In genomic region chr9:92965759-92966517, GRCh38 we compare ENCODE assay signal across 10 cellular contexts. TPM values are rescaled to one million over a fixed set of nuclear protein-coding genes. Genes with fewer than 3 reads are reported as not detected.
A peak's percentile ranks its signal among the peaks of the same experiment; 100 is the strongest.
DNase-seq lines count a peak whose midpoint lies in the region; ATAC-seq and TF ChIP-seq lines count a peak whose summit lies in the region.
"Had no signal": no experiment of that assay in that cellular context is flagged by ENCODE, and none has a peak within 500 bp of the region (broad histone marks: within the 10 kb centered on the region; RNA-seq: fewer than 3 reads in every experiment).

No MANE protein-coding gene starts in this region.

- BruUV-seq in A673 (replicated peaks; lab: Mats Ljungman, UMichigan), result no TSS peak

- H3K27ac Mint-ChIP-seq in activated naive CD4-positive, alpha-beta T cell treated with anti-CD3 and anti-CD28 coated beads, Interleukin-2, amount 10 ng/mL, durations not matched to agents 7 days and 5 days, result peak overlapping the region; percentile 99
- peak overlapping the region; percentile 100 for H3K27ac Mint-ChIP-seq in activated CD8-positive, alpha-beta T cell treated with anti-CD3 and anti-CD28 coated beads for 36 hours

- H2BK5ac ChIP-seq in mesendoderm (ENCODE audit: low read length), result no peak overlapping the region

- TF ChIP-seq POLR2A in upper lobe of left lung (IDR thresholded peaks at IDR 0.05), result no peak

- peaks cover 65% of the 10 kb centered on the region for H3K4me1 Mint-ChIP-seq in activated naive CD4-positive, alpha-beta T cell treated with anti-CD3 and anti-CD28 coated beads, Interleukin-2, amount 10 ng/mL, durations not matched to agents 7 days and 5 days
- H3K4me1 Mint-ChIP-seq in activated CD8-positive, alpha-beta T cell treated with anti-CD3 and anti-CD28 coated beads for 36 hours (ENCODE audit: low read depth), result peaks cover 61% of the 10 kb centered on the region

- POLR2A ChIA-PET in activated CD8-positive, alpha-beta T cell treated with anti-CD3 and anti-CD28 coated beads for 36 hours (lab: Charles Lee), result interaction anchor here (0.8 to 6.8 kb wide), 14 partner anchors 8 to 140 kb away, joined by 3 to 49 read pairs (median 5); partner anchors contain the start of gene FGD3
- POLR2A ChIA-PET in A673 (lab: Charles Lee; ENCODE audit: low non-redundant PET), result interaction anchor here (0.6 kb wide), 1 partner anchor 1032 kb away, joined by 3 read pairs; no protein-coding TSS in a partner anchor

- H3K4me3 ChIP-seq in mesendoderm (ENCODE audit: low read length) (no peak overlapping the region), upper lobe of left lung (peak overlapping the region in 3 of 4 donors; percentile 31 to 52 (median 50)), A673 (ENCODE audit: low read depth, low read length, poor library complexity, severe bottlenecking) (no peak overlapping the region)
- H3K4me3 ChIP-seq: hepatocyte had no signal

- no peak for DNase-seq in activated naive CD4-positive, alpha-beta T cell treated with anti-CD3 and anti-CD28 coated beads, Interleukin-2, amount 10 ng/mL, durations not matched to agents 7 days and 5 days
- no peak for DNase-seq in activated naive CD4-positive, alpha-beta T cell (lab: John Stamatoyannopoulos, UW)
- DNase-seq in activated CD8-positive, alpha-beta T cell treated with anti-CD3 and anti-CD28 coated beads for 36 hours, result no peak
- DNase-seq in mesendoderm (no peak), upper lobe of left lung (no peak), A673 (ENCODE audit: low spot score) (no peak)
- no peak for DNase-seq in effector CD4-positive, alpha-beta T cell
- DNase-seq: dorsolateral prefrontal cortex had no signal

- no peak overlapping the region for H4K5ac ChIP-seq in mesendoderm (ENCODE audit: low read length)

- no peak overlapping the region for H3K4ac ChIP-seq in mesendoderm (ENCODE audit: low read depth, low read length)

- H3K4me1 ChIP-seq in mesendoderm (ENCODE audit: control insufficient read depth, low read depth, low read length) (no peaks in the 10 kb centered on the region), upper lobe of left lung (peaks cover 23 to 49% (median 27%) of the 10 kb centered on the region in 4 donors), A673 (ENCODE audit: insufficient read depth, low read length, poor library complexity, severe bottlenecking) (no peaks in the 10 kb centered on the region)

- peaks cover 66% of the 10 kb centered on the region for H3K36me3 Mint-ChIP-seq in activated naive CD4-positive, alpha-beta T cell treated with anti-CD3 and anti-CD28 coated beads, Interleukin-2, amount 10 ng/mL, durations not matched to agents 7 days and 5 days
- H3K36me3 Mint-ChIP-seq in activated CD8-positive, alpha-beta T cell treated with anti-CD3 and anti-CD28 coated beads for 36 hours (ENCODE audit: low read depth), result peaks cover 58% of the 10 kb centered on the region

- no peak for ATAC-seq in activated CD8-positive, alpha-beta T cell treated with anti-CD3 and anti-CD28 coated beads for 36 hours
- ATAC-seq in upper lobe of left lung (ENCODE audit: low FRiP score in 2 of 2), result no peak
- ATAC-seq in HG03469 (IDR thresholded peaks at IDR 0.05; ENCODE audit: unreplicated experiment), result no peak

- no peak overlapping the region for H3K9ac ChIP-seq in mesendoderm (ENCODE audit: low read length)

- H3K27me3 ChIP-seq in mesendoderm (ENCODE audit: insufficient read depth, low read length, poor library complexity) (no peaks in the 10 kb centered on the region), upper lobe of left lung (no peaks in the 10 kb centered on the region), A673 (replicated peaks; ENCODE audit: insufficient read depth, low read depth, low read length, poor library complexity) (no peaks in the 10 kb centered on the region)
- H3K27me3 ChIP-seq: dorsolateral prefrontal cortex, hepatocyte had no signal

- no peak for TF ChIP-seq CTCF in activated CD8-positive, alpha-beta T cell treated with anti-CD3 and anti-CD28 coated beads for 36 hours (IDR thresholded peaks at IDR 0.05)
- TF ChIP-seq CTCF in upper lobe of left lung (IDR thresholded peaks at IDR 0.05) (no peak), A673 (conservative IDR thresholded peaks at IDR 0.05; ENCODE audit: low read depth, low read length) (no peak)

- H2AK5ac ChIP-seq in mesendoderm (ENCODE audit: low read length), result no peak overlapping the region

- CTCF ChIA-PET in activated naive CD4-positive, alpha-beta T cell treated with anti-CD3 and anti-CD28 coated beads, Interleukin-2, amount 10 ng/mL, durations not matched to agents 7 days and 5 days (lab: Charles Lee), result interaction anchor here (0.6 to 2.8 kb wide), 5 partner anchors 10 to 133 kb away, joined by 3 to 12 read pairs (median 3); no protein-coding TSS in a partner anchor
- CTCF ChIA-PET in activated CD8-positive, alpha-beta T cell treated with anti-CD3 and anti-CD28 coated beads for 36 hours (lab: Charles Lee), result interaction anchor here (0.6 to 4.4 kb wide), 5 partner anchors 9 to 126 kb away, joined by 3 to 19 read pairs (median 9); no protein-coding TSS in a partner anchor
- CTCF ChIA-PET in A673 (lab: Charles Lee), result no interaction called here

- H3K9me3 ChIP-seq in upper lobe of left lung, result peaks cover 0 to 5% (median 0%) of the 10 kb centered on the region in 4 donors
- H3K9me3 ChIP-seq in A673 (ENCODE audit: low read depth, low read length, poor library complexity, severe bottlenecking), result no peaks in the 10 kb centered on the region

- no peaks in the 10 kb centered on the region for H3K79me2 ChIP-seq in mesendoderm (ENCODE audit: control insufficient read depth, insufficient read depth, low read length)
- H3K79me2 ChIP-seq: hepatocyte had no signal

- no peak overlapping the region for H4K8ac ChIP-seq in mesendoderm (ENCODE audit: low read depth, low read length)

- no peak overlapping the region for H3K18ac ChIP-seq in mesendoderm (ENCODE audit: low read length)

- H3K36me3 ChIP-seq in mesendoderm (ENCODE audit: control insufficient read depth, insufficient read depth, low read length) (no peaks in the 10 kb centered on the region), upper lobe of left lung (no peaks in the 10 kb centered on the region), A673 (ENCODE audit: insufficient read depth, low read length, poor library complexity, severe bottlenecking) (no peaks in the 10 kb centered on the region)

- TF ChIP-seq EP300 in upper lobe of left lung (IDR thresholded peaks at IDR 0.05), result no peak

- H3K56ac ChIP-seq in mesendoderm (ENCODE audit: low read length), result no peak overlapping the region

- H3K4me2 ChIP-seq in mesendoderm (ENCODE audit: low read length), result no peak overlapping the region
- H3K4me2 ChIP-seq: hepatocyte had no signal

- intact Hi-C loops in activated CD8-positive, alpha-beta T cell treated with anti-CD3 and anti-CD28 coated beads for 36 hours (cut with micrococcal nuclease), result loop anchor here (5.0 to 10.0 kb wide), 2 partner anchors 96 to 129 kb away; partner anchors contain the start of gene CARD19
- intact Hi-C loops in A673 (cut with micrococcal nuclease; ENCODE audit: unreplicated experiment), result no loop called here

- H3K27ac ChIP-seq in mesendoderm (ENCODE audit: low read depth, low read length), result no peak overlapping the region
- peak overlapping the region; percentile 85 to 94 (median 89) for H3K27ac ChIP-seq in upper lobe of left lung
- no peak overlapping the region for H3K27ac ChIP-seq in A673 (ENCODE audit: low read depth, low read length, poor library complexity, severe bottlenecking)
- H3K27ac ChIP-seq: hepatocyte had no signal

- peak overlapping the region; percentile 86 for H3K4me3 Mint-ChIP-seq in activated naive CD4-positive, alpha-beta T cell treated with anti-CD3 and anti-CD28 coated beads, Interleukin-2, amount 10 ng/mL, durations not matched to agents 7 days and 5 days
- peak overlapping the region; percentile 98 for H3K4me3 Mint-ChIP-seq in activated CD8-positive, alpha-beta T cell treated with anti-CD3 and anti-CD28 coated beads for 36 hours

- H2BK120ac ChIP-seq in mesendoderm (ENCODE audit: low read depth, low read length), result no peak overlapping the region

- no peaks in the 10 kb centered on the region for H3K79me1 ChIP-seq in mesendoderm (ENCODE audit: low read length)

- H3K23ac ChIP-seq in mesendoderm (ENCODE audit: low read length), result peak overlapping the region; percentile 24

- H3K9me3 Mint-ChIP-seq in activated naive CD4-positive, alpha-beta T cell treated with anti-CD3 and anti-CD28 coated beads, Interleukin-2, amount 10 ng/mL, durations not matched to agents 7 days and 5 days, result peaks cover 10% of the 10 kb centered on the region
- H3K9me3 Mint-ChIP-seq in activated CD8-positive, alpha-beta T cell treated with anti-CD3 and anti-CD28 coated beads for 36 hours, result peaks cover 15% of the 10 kb centered on the region

- no peak overlapping the region for H2BK15ac ChIP-seq in mesendoderm (replicated peaks; ENCODE audit: low read depth)

- WGBS in mesendoderm (ENCODE audit: extremely low coverage, insufficient coverage, low lambda C conversion rate), result no CpG with 5 or more reads among the region's 17 CpGs
- 47 to 62% methylated on average over 12 to 17 of the region's 17 CpGs for WGBS in upper lobe of left lung, 2 donors

- H3K27me3 Mint-ChIP-seq in activated naive CD4-positive, alpha-beta T cell treated with anti-CD3 and anti-CD28 coated beads, Interleukin-2, amount 10 ng/mL, durations not matched to agents 7 days and 5 days, result no peaks in the 10 kb centered on the region
- H3K27me3 Mint-ChIP-seq in activated CD8-positive, alpha-beta T cell treated with anti-CD3 and anti-CD28 coated beads for 36 hours, result no peaks in the 10 kb centered on the region

RNA-seq across cellular contexts. Expression of gene FGD3, which starts 18.6 kb away (rescaled TPM):
- total RNA-seq in activated CD8-positive, alpha-beta T cell treated with anti-CD3 and anti-CD28 coated beads for 36 hours, result 10 to 100 TPM; 41.6 to 43.5 TPM
- 0.29 TPM for polyA plus RNA-seq in mesendoderm (2013, experiment 1 of 2)
- 0.34 TPM for polyA plus RNA-seq in mesendoderm (2013, experiment 2 of 2)
- total RNA-seq in upper lobe of left lung (10 to 100 TPM; 14.0 to 45.1 (median 22.3) TPM), A673 (2021) (0.09 and 0.17 TPM in 2 replicates)

Comparison
In these comparisons a context has a peak if more than half of its experiments do, and no peak if none do; other contexts are left out.
1. H3K27ac ChIP-seq: peak in upper lobe of left lung (4 of 4); none in mesendoderm (single experiment) and A673 (single experiment).
2. H3K4me3 ChIP-seq: peak in upper lobe of left lung (3 of 4); none in mesendoderm (single experiment) and A673 (single experiment).
3. RNA of gene FGD3, which starts 18.6 kb away (total RNA-seq): 41.6 to 43.5 TPM in activated CD8-positive, alpha-beta T cell treated with anti-CD3 and anti-CD28 coated beads for 36 hours and 14.0 to 45.1 TPM in upper lobe of left lung; 0.09 to 0.17 TPM in A673; every median in the first group is over 10 times any median in the second.